ENCODE assay signal across 1 cellular context in the genomic region with DNA sequence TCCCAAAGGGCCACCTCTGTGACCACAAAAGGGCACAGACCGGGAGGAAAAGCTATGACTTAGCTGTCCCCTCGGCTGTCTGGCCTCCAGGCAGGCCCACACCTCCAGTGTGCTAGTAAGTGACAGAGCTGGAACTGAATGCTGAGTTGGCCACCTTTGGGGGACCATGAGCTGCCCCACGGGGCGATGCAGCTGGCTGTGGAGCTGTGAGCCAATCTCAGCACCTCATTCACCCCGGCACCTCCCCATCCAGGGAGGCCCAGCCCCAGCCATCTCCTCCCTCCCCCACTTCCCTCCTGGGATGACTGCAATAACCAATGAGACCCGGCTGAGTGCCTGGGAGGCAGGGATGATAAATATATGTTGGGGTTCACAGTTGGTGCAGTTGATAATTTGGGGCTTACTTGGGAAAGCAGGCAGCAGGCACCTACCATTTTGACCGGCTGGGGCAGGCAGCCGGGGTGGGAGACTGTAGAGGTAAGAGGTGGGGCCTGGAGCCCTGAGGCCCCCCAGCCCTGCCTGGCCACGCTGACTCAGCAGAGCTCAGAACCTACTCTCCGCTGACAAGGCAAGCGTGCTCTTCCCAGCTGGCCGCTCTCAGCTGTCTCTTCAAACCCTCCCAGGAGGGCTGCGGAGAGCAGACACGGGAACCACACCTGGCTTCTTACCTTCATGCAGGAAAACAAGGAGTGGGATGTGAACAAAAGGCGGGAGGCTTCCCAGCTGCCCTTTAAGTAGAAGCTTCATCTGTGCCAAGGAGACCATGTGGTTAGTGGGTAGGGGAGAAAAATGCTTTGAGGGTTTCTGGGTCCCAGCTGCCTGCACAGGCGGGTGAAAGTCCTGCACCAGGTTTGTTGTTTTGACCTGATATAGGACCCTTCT.
TF ChIP-seq lines count a peak whose summit lies in the region.

No MANE protein-coding gene starts in this region.

TF ChIP-seq in HepG2, 621 proteins besides CTCF, POLR2A, EP300 and RAD21 (continued from another document and continues in another):
- TF ChIP-seq, protein P1, sequence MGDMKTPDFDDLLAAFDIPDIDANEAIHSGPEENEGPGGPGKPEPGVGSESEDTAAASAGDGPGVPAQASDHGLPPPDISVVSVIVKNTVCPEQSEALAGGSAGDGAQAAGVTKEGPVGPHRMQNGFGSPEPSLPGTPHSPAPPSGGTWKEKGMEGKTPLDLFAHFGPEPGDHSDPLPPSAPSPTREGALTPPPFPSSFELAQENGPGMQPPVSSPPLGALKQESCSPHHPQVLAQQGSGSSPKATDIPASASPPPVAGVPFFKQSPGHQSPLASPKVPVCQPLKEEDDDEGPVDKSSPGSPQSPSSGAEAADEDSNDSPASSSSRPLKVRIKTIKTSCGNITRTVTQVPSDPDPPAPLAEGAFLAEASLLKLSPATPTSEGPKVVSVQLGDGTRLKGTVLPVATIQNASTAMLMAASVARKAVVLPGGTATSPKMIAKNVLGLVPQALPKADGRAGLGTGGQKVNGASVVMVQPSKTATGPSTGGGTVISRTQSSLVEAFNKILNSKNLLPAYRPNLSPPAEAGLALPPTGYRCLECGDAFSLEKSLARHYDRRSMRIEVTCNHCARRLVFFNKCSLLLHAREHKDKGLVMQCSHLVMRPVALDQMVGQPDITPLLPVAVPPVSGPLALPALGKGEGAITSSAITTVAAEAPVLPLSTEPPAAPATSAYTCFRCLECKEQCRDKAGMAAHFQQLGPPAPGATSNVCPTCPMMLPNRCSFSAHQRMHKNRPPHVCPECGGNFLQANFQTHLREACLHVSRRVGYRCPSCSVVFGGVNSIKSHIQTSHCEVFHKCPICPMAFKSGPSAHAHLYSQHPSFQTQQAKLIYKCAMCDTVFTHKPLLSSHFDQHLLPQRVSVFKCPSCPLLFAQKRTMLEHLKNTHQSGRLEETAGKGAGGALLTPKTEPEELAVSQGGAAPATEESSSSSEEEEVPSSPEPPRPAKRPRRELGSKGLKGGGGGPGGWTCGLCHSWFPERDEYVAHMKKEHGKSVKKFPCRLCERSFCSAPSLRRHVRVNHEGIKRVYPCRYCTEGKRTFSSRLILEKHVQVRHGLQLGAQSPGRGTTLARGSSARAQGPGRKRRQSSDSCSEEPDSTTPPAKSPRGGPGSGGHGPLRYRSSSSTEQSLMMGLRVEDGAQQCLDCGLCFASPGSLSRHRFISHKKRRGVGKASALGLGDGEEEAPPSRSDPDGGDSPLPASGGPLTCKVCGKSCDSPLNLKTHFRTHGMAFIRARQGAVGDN (CRISPR knock-in tag; IDR thresholded peaks at IDR 0.05): peak; percentile 31; the same call in 1 of the 2 replicates
- 0 out of 2 replicates have a peak, but pooled peaks have one; percentile 14 for TF ChIP-seq ZNF350 (CRISPR knock-in tag; IDR thresholded peaks at IDR 0.05; ENCODE audit: borderline replicate concordance, low read depth)
- TF ChIP-seq MAFF (IDR thresholded peaks at IDR 0.05; ENCODE audit: low read depth, low read length): peak; percentile 83
- TF ChIP-seq, protein P2, sequence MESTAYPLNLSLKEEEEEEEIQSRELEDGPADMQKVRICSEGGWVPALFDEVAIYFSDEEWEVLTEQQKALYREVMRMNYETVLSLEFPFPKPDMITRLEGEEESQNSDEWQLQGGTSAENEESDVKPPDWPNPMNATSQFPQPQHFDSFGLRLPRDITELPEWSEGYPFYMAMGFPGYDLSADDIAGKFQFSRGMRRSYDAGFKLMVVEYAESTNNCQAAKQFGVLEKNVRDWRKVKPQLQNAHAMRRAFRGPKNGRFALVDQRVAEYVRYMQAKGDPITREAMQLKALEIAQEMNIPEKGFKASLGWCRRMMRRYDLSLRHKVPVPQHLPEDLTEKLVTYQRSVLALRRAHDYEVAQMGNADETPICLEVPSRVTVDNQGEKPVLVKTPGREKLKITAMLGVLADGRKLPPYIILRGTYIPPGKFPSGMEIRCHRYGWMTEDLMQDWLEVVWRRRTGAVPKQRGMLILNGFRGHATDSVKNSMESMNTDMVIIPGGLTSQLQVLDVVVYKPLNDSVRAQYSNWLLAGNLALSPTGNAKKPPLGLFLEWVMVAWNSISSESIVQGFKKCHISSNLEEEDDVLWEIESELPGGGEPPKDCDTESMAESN (CRISPR knock-in tag; conservative IDR thresholded peaks at IDR 0.05): no peak
- no peak for TF ChIP-seq RAD51 (IDR thresholded peaks at IDR 0.05; ENCODE audit: borderline replicate concordance)
- TF ChIP-seq ZSCAN31 (CRISPR knock-in tag; IDR thresholded peaks at IDR 0.05; ENCODE audit: low read depth): no peak
- peak; percentile 89 for TF ChIP-seq MAFG (CRISPR knock-in tag; IDR thresholded peaks at IDR 0.05)
- peak; percentile 59; the same call in 1 of the 2 replicates for TF ChIP-seq GFI1 (CRISPR knock-in tag; IDR thresholded peaks at IDR 0.05; ENCODE audit: borderline replicate concordance)
- TF ChIP-seq TBX3 (IDR thresholded peaks at IDR 0.05; ENCODE audit: borderline replicate concordance): no peak
- TF ChIP-seq MAFK (conservative IDR thresholded peaks at IDR 0.05 in 1 of 2, IDR thresholded peaks at IDR 0.05 in 1 of 2; ENCODE audit: low read length in 2 of 2): peak; percentile 89
- no peak for TF ChIP-seq MYC (CRISPR knock-in tag; IDR thresholded peaks at IDR 0.05; ENCODE audit: borderline replicate concordance)
- TF ChIP-seq, protein P3, sequence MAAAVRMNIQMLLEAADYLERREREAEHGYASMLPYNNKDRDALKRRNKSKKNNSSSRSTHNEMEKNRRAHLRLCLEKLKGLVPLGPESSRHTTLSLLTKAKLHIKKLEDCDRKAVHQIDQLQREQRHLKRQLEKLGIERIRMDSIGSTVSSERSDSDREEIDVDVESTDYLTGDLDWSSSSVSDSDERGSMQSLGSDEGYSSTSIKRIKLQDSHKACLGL (CRISPR knock-in tag; IDR thresholded peaks at IDR 0.05): no peak
- TF ChIP-seq RFXAP (CRISPR knock-in tag; IDR thresholded peaks at IDR 0.05; ENCODE audit: borderline replicate concordance): no peak
- TF ChIP-seq, protein P4, sequence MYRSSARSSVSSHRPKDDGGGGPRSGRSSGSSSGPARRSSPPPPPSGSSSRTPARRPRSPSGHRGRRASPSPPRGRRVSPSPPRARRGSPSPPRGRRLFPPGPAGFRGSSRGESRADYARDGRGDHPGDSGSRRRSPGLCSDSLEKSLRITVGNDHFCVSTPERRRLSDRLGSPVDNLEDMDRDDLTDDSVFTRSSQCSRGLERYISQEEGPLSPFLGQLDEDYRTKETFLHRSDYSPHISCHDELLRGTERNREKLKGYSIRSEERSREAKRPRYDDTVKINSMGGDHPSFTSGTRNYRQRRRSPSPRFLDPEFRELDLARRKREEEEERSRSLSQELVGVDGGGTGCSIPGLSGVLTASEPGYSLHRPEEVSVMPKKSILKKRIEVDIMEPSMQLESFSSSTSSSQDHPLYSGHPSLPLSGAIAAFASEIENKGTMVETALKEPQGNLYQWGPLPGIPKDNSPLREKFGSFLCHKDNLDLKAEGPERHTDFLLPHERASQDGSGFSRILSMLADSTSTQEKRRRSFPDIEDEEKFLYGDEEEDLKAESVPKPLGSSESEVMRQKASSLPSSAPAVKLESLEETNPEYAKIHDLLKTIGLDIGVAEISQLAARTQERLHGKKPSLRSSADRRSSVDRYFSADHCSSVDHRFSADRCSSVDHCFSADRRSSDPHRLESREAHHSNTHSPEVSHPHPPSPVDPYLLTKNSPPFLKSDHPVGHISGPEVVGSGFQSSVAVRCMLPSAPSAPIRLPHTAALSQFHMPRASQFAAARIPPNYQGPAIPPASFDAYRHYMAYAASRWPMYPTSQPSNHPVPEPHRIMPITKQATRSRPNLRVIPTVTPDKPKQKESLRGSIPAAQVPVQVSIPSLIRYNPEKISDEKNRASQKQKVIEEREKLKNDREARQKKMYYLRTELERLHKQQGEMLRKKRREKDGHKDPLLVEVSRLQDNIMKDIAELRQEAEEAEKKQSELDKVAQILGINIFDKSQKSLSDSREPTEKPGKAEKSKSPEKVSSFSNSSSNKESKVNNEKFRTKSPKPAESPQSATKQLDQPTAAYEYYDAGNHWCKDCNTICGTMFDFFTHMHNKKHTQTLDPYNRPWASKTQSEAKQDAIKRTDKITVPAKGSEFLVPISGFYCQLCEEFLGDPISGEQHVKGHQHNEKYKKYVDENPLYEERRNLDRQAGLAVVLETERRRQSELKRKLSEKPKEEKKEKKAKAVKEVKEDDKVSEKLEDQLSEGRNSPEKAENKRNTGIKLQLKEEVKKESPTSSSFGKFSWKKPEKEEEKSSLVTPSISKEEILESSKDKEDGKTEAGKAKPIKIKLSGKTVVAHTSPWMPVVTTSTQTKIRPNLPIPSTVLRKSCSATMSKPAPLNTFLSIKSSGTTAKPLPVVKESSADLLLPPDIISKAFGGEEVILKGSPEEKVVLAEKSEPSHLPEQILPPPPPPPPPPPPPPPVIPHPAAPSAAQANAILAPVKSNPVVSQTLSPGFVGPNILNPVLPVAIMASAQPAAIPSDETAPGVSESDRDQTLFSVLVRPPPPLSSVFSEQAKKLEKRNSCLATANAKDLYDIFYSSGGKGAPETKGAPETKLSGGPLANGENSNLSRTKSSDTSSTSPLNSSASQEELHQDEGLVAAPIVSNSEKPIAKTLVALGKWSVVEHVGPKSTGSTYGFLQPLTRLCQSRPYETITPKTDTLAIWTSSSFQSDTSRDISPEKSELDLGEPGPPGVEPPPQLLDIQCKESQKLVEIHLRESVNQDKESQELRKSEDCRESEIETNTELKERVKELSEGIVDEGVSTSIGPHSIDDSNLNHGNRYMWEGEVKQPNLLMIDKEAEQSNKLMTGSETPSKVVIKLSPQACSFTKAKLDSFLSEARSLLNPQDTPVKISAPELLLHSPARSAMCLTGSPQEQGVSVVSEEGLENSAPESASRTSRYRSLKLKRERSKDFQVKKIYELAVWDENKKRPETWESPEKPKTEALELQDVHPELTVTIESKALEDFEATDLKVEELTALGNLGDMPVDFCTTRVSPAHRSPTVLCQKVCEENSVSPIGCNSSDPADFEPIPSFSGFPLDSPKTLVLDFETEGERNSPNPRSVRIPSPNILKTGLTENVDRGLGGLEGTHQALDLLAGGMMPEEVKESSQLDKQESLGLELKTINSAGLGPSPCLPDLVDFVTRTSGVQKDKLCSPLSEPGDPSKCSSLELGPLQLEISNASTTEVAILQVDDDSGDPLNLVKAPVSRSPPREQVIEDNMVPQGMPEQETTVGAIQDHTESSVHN (CRISPR knock-in tag; IDR thresholded peaks at IDR 0.05): no peak
- TF ChIP-seq RXRA (CRISPR knock-in tag; IDR thresholded peaks at IDR 0.05): no peak
- TF ChIP-seq NR2C2 (CRISPR knock-in tag; IDR thresholded peaks at IDR 0.05; ENCODE audit: borderline replicate concordance): no peak
- no peak for TF ChIP-seq MYNN (CRISPR knock-in tag; IDR thresholded peaks at IDR 0.05; ENCODE audit: low read depth)
- 0 out of 2 replicates have a peak, but pooled peaks have one; percentile 12 for TF ChIP-seq SAP130 (CRISPR knock-in tag; IDR thresholded peaks at IDR 0.05; ENCODE audit: low read depth)
- no peak for TF ChIP-seq NFKB2 (CRISPR knock-in tag; IDR thresholded peaks at IDR 0.05; ENCODE audit: borderline replicate concordance)
- TF ChIP-seq STAT5B (CRISPR knock-in tag; IDR thresholded peaks at IDR 0.05): no peak
- TF ChIP-seq HNF4G (IDR thresholded peaks at IDR 0.05; ENCODE audit: borderline replicate concordance, low read depth, low read length): no peak
- no peak for TF ChIP-seq HNF4G (CRISPR knock-in tag; IDR thresholded peaks at IDR 0.05; ENCODE audit: borderline replicate concordance, low read depth)
- TF ChIP-seq, protein P5, sequence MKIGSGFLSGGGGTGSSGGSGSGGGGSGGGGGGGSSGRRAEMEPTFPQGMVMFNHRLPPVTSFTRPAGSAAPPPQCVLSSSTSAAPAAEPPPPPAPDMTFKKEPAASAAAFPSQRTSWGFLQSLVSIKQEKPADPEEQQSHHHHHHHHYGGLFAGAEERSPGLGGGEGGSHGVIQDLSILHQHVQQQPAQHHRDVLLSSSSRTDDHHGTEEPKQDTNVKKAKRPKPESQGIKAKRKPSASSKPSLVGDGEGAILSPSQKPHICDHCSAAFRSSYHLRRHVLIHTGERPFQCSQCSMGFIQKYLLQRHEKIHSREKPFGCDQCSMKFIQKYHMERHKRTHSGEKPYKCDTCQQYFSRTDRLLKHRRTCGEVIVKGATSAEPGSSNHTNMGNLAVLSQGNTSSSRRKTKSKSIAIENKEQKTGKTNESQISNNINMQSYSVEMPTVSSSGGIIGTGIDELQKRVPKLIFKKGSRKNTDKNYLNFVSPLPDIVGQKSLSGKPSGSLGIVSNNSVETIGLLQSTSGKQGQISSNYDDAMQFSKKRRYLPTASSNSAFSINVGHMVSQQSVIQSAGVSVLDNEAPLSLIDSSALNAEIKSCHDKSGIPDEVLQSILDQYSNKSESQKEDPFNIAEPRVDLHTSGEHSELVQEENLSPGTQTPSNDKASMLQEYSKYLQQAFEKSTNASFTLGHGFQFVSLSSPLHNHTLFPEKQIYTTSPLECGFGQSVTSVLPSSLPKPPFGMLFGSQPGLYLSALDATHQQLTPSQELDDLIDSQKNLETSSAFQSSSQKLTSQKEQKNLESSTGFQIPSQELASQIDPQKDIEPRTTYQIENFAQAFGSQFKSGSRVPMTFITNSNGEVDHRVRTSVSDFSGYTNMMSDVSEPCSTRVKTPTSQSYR (CRISPR knock-in tag; IDR thresholded peaks at IDR 0.05; ENCODE audit: borderline replicate concordance): 0 out of 2 replicates have a peak, but pooled peaks have one; percentile 11
- TF ChIP-seq, protein P6, sequence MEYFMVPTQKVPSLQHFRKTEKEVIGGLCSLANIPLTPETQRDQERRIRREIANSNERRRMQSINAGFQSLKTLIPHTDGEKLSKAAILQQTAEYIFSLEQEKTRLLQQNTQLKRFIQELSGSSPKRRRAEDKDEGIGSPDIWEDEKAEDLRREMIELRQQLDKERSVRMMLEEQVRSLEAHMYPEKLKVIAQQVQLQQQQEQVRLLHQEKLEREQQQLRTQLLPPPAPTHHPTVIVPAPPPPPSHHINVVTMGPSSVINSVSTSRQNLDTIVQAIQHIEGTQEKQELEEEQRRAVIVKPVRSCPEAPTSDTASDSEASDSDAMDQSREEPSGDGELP (IDR thresholded peaks at IDR 0.05; ENCODE audit: borderline replicate concordance, low read depth): peak; percentile 79; the same call in 1 of the 2 replicates
- TF ChIP-seq, protein P7, sequence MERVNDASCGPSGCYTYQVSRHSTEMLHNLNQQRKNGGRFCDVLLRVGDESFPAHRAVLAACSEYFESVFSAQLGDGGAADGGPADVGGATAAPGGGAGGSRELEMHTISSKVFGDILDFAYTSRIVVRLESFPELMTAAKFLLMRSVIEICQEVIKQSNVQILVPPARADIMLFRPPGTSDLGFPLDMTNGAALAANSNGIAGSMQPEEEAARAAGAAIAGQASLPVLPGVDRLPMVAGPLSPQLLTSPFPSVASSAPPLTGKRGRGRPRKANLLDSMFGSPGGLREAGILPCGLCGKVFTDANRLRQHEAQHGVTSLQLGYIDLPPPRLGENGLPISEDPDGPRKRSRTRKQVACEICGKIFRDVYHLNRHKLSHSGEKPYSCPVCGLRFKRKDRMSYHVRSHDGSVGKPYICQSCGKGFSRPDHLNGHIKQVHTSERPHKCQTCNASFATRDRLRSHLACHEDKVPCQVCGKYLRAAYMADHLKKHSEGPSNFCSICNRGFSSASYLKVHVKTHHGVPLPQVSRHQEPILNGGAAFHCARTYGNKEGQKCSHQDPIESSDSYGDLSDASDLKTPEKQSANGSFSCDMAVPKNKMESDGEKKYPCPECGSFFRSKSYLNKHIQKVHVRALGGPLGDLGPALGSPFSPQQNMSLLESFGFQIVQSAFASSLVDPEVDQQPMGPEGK (CRISPR knock-in tag; IDR thresholded peaks at IDR 0.05): peak; percentile 28; the same call in 1 of the 2 replicates
- peak; percentile 10; the same call in 1 of the 2 replicates for TF ChIP-seq ZNF121 (CRISPR knock-in tag; IDR thresholded peaks at IDR 0.05)
- no peak for TF ChIP-seq ZNF552 (CRISPR knock-in tag; IDR thresholded peaks at IDR 0.05; ENCODE audit: borderline replicate concordance)
- TF ChIP-seq ZNF619 (CRISPR knock-in tag; IDR thresholded peaks at IDR 0.05): no peak
